In genomic region chr22:35921777-35922176, GRCh38 we compare ENCODE assay signal across 8 cellular contexts.
DNase-seq lines count a peak whose midpoint lies in the region; ATAC-seq and TF ChIP-seq lines count a peak whose summit lies in the region.

No MANE protein-coding gene starts in this region.

- CTCF ChIA-PET in HCT116 (lab: Charles Lee) = interaction anchor here (1.0 to 3.1 kb wide), 3 partner anchors 81 to 291 kb away, joined by 3 to 11 read pairs (median 4); no protein-coding TSS in a partner anchor

- peak; percentile 99 for ATAC-seq in HCT116
- ATAC-seq in activated naive CD4-positive, alpha-beta T cell treated with anti-CD3 and anti-CD28 coated beads, Interleukin-2, amount 50 U/mL, for 72 hours = peak; percentile 65 to 86
- peak; percentile 86 to 92 for ATAC-seq in left cardiac atrium
- ATAC-seq in GM19463 (IDR thresholded peaks at IDR 0.05; ENCODE audit: unreplicated experiment) = no peak
- ATAC-seq in GM19324 (IDR thresholded peaks at IDR 0.05; ENCODE audit: low FRiP score, unreplicated experiment) = no peak

- no TSS peak for BruUV-seq in HCT116 (replicated peaks; lab: Mats Ljungman, UMichigan)

- H3K9me3 Mint-ChIP-seq in activated naive CD4-positive, alpha-beta T cell treated with anti-CD3 and anti-CD28 coated beads, Interleukin-2, amount 50 U/mL, for 72 hours = no peaks in the 10 kb centered on the region

- H3K9ac ChIP-seq in HCT116 (ENCODE audit: low read length) = peak overlapping the region; percentile 35

- H3K36me3 ChIP-seq in HCT116 (ENCODE audit: control insufficient read depth in 1 of 2, insufficient read depth in 2 of 2, low read length in 2 of 2) = no peaks in the 10 kb centered on the region

- no peaks in the 10 kb centered on the region for H3K9me3 ChIP-seq in HCT116 (ENCODE audit: control insufficient read depth in 1 of 2, insufficient read depth in 1 of 2, low read depth in 1 of 2, low read length in 2 of 2)

- RAD21 ChIA-PET in HCT116 (lab: Charles Lee; ENCODE audit: low non-redundant PET in 1 of 2, low total read pairs in 2 of 2, uncharacterized antibody in 2 of 2, unreplicated experiment in 2 of 2) = no interaction called here

- no peak overlapping the region for H3K27ac Mint-ChIP-seq in activated naive CD4-positive, alpha-beta T cell treated with anti-CD3 and anti-CD28 coated beads, Interleukin-2, amount 50 U/mL, for 72 hours

- peak overlapping the region; percentile 53 for H3K27ac ChIP-seq in HCT116 (ENCODE audit: low read depth, low read length)

- H3K4me3 ChIP-seq in HCT116 (replicated peaks in 1 of 2; ENCODE audit: low read depth in 1 of 2, low read length in 2 of 2) = no peak overlapping the region

- TF ChIP-seq RAD21 in HCT116 (IDR thresholded peaks at IDR 0.05; ENCODE audit: low read depth) = peak; percentile 90

- H3K79me2 ChIP-seq in HCT116 (ENCODE audit: insufficient read depth, low read length) = peaks cover 50% of the 10 kb centered on the region

- H3K27me3 ChIP-seq in HCT116 (ENCODE audit: insufficient read depth, low read length) = no peaks in the 10 kb centered on the region

- no peaks in the 10 kb centered on the region for H3K36me3 Mint-ChIP-seq in activated naive CD4-positive, alpha-beta T cell treated with anti-CD3 and anti-CD28 coated beads, Interleukin-2, amount 50 U/mL, for 72 hours

- no peak for TF ChIP-seq POLR2A in HCT116 (IDR thresholded peaks at IDR 0.05; ENCODE audit: borderline replicate concordance, extremely low read depth, insufficient read depth, insufficient read length)

- intact Hi-C loops in HCT116 (cut with micrococcal nuclease) (loop anchor here (1.0 to 10.0 kb wide), 4 partner anchors 159 to 567 kb away; no protein-coding TSS in a partner anchor), left cardiac atrium (cut with DNase I) (loop anchor here (5.0 kb wide), 2 partner anchors 159 to 294 kb away; no protein-coding TSS in a partner anchor)

- POLR2A ChIA-PET in HCT116 (lab: Charles Lee) = no interaction called here

- peak overlapping the region; percentile 64 for H3K4me2 ChIP-seq in HCT116 (ENCODE audit: low read length)

- H2AFZ ChIP-seq in HCT116 (ENCODE audit: low read depth, low read length, poor library complexity, severe bottlenecking) = no peak overlapping the region

- TF ChIP-seq CTCF in HCT116 (IDR thresholded peaks at IDR 0.05 in 2 of 3, conservative IDR thresholded peaks at IDR 0.05 in 1 of 3; ENCODE audit: borderline replicate concordance in 1 of 3, insufficient read depth in 1 of 3, low read depth in 2 of 3, low read length in 2 of 3) = peak; percentile 50 to 81 (median 75)

- H4K20me1 ChIP-seq in HCT116 (ENCODE audit: insufficient read depth) = no peaks in the 10 kb centered on the region

- H3K9me2 ChIP-seq in HCT116 (ENCODE audit: insufficient read depth) = no peaks in the 10 kb centered on the region

- H3K4me1 ChIP-seq in HCT116 (ENCODE audit: control insufficient read depth in 1 of 2, insufficient read depth in 2 of 2, low read length in 2 of 2) = peaks cover 7 to 27% of the 10 kb centered on the region in 2 experiments

- peak; percentile 35 for DNase-seq in COLO668 (lab: John Stamatoyannopoulos, UW; ENCODE audit: unreplicated experiment)
- DNase-seq in HCT116 (ENCODE audit: low read depth, low spot score) = peak; percentile 76
- peak; percentile 60 for DNase-seq in NOMO-1 treated with DMSO at 0.1 percent for 48 hours (lab: John Stamatoyannopoulos, UW; ENCODE audit: unreplicated experiment)
- DNase-seq in activated naive CD4-positive, alpha-beta T cell treated with anti-CD3 and anti-CD28 coated beads, Interleukin-2, amount 50 U/mL, for 72 hours (ENCODE audit: low spot score in 2 of 2) = peak in 1 of 2 donors; percentile 37
- peak; percentile 64 for DNase-seq in left cardiac atrium
- DNase-seq in retina = peak; percentile 22

TF ChIP-seq in HCT116, 20 proteins besides CTCF, POLR2A, EP300 and RAD21:
- TF ChIP-seq EZH2phosphoT487 (IDR thresholded peaks at IDR 0.05; ENCODE audit: borderline replicate concordance) (no peak), ZNF274 (IDR thresholded peaks at IDR 0.05; ENCODE audit: low read depth, low read length) (no peak), SRF (IDR thresholded peaks at IDR 0.05; ENCODE audit: low read depth) (peak; percentile 49; the same call in 1 of the 2 replicates), CBX3 (IDR thresholded peaks at IDR 0.05; ENCODE audit: low read depth) (0 out of 2 replicates have a peak, but pooled peaks have one; percentile 19), JUND (IDR thresholded peaks at IDR 0.05) (peak; percentile 43; the same call in 1 of the 2 replicates), ATF3 (IDR thresholded peaks at IDR 0.05) (no peak), EZH2 (IDR thresholded peaks at IDR 0.05) (no peak), SIN3A (IDR thresholded peaks at IDR 0.05; ENCODE audit: low read depth) (no peak), SP1 (IDR thresholded peaks at IDR 0.05; ENCODE audit: low read depth) (0 out of 2 replicates have a peak, but pooled peaks have one; percentile 35), EGR1 (IDR thresholded peaks at IDR 0.05; ENCODE audit: low read depth) (peak; percentile 13; the same call in 1 of the 2 replicates), ELF1 (IDR thresholded peaks at IDR 0.05; ENCODE audit: borderline replicate concordance, low read depth) (no peak), FOSL1 (IDR thresholded peaks at IDR 0.05; ENCODE audit: low read depth) (peak; percentile 54; the same call in 1 of the 2 replicates)
- TF ChIP-seq, protein P1, sequence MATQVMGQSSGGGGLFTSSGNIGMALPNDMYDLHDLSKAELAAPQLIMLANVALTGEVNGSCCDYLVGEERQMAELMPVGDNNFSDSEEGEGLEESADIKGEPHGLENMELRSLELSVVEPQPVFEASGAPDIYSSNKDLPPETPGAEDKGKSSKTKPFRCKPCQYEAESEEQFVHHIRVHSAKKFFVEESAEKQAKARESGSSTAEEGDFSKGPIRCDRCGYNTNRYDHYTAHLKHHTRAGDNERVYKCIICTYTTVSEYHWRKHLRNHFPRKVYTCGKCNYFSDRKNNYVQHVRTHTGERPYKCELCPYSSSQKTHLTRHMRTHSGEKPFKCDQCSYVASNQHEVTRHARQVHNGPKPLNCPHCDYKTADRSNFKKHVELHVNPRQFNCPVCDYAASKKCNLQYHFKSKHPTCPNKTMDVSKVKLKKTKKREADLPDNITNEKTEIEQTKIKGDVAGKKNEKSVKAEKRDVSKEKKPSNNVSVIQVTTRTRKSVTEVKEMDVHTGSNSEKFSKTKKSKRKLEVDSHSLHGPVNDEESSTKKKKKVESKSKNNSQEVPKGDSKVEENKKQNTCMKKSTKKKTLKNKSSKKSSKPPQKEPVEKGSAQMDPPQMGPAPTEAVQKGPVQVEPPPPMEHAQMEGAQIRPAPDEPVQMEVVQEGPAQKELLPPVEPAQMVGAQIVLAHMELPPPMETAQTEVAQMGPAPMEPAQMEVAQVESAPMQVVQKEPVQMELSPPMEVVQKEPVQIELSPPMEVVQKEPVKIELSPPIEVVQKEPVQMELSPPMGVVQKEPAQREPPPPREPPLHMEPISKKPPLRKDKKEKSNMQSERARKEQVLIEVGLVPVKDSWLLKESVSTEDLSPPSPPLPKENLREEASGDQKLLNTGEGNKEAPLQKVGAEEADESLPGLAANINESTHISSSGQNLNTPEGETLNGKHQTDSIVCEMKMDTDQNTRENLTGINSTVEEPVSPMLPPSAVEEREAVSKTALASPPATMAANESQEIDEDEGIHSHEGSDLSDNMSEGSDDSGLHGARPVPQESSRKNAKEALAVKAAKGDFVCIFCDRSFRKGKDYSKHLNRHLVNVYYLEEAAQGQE (IDR thresholded peaks at IDR 0.05; ENCODE audit: low read depth) = no peak

Comparison
In these comparisons a context has a peak if more than half of its experiments do, and no peak if none do; other contexts are left out.
1. ATAC-seq: peak in HCT116 (single experiment), activated naive CD4-positive, alpha-beta T cell treated with anti-CD3 and anti-CD28 coated beads, Interleukin-2, amount 50 U/mL, for 72 hours (2 of 2) and left cardiac atrium (2 of 2); none in GM19463 (single experiment) and GM19324 (single experiment).